ENCODE assay signal across 2 cellular contexts in the genomic region with DNA sequence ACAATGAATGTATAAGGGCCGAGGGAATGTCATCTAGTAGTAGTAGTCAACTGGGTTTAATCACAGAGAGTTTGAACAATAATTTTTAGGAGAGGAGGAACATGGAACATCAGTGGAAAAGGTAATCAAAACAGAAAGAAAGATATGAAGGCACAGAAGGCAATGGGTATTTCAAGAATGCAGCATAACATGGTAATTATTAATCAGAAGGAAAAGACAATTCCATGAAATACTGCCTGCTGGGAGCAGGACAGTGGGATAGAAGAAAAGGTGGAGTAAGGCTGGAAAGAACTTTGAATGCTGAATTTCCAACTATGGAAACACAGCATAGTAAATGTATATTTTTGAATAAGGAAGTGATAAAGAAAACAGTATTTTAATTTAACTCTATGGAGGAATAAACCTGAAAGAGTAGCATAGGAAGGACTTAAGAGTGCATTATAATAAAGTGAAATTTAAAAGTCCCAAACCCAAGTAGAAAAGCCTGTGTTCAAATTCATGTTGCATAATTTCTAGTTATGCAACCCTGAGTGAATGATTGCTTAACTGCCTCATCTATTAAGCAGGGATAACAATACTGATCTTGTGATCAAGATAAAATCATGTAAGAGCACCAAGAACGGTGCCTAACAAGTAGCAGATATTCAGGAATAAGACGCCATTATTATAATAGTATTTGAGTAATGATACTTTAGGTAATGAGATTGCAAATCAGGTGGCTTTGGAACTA.
TF ChIP-seq lines count a peak whose summit lies in the region.

No MANE protein-coding gene starts in this region.

TF ChIP-seq in IMR-90, 13 proteins besides CTCF, POLR2A, EP300 and RAD21:
- TF ChIP-seq, protein P1, sequence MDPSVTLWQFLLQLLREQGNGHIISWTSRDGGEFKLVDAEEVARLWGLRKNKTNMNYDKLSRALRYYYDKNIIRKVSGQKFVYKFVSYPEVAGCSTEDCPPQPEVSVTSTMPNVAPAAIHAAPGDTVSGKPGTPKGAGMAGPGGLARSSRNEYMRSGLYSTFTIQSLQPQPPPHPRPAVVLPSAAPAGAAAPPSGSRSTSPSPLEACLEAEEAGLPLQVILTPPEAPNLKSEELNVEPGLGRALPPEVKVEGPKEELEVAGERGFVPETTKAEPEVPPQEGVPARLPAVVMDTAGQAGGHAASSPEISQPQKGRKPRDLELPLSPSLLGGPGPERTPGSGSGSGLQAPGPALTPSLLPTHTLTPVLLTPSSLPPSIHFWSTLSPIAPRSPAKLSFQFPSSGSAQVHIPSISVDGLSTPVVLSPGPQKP (IDR thresholded peaks at IDR 0.05; ENCODE audit: borderline replicate concordance, low read depth, low read length): no peak
- peak; percentile 81 for TF ChIP-seq CEBPB (IDR thresholded peaks at IDR 0.05; ENCODE audit: low read depth, low read length)

TF ChIP-seq in HepG2, 621 proteins besides CTCF, POLR2A, EP300 and RAD21:
- TF ChIP-seq CEBPG (CRISPR knock-in tag; IDR thresholded peaks at IDR 0.05) (peak; percentile 93), HHEX (CRISPR knock-in tag; IDR thresholded peaks at IDR 0.05) (no peak), SOX5 (CRISPR knock-in tag; IDR thresholded peaks at IDR 0.05; ENCODE audit: borderline replicate concordance) (peak; percentile 53; the same call in 1 of the 2 replicates), ZNF703 (CRISPR knock-in tag; IDR thresholded peaks at IDR 0.05; ENCODE audit: borderline replicate concordance) (no peak), HES4 (CRISPR knock-in tag; IDR thresholded peaks at IDR 0.05; ENCODE audit: borderline replicate concordance) (no peak), MIER2 (CRISPR knock-in tag; IDR thresholded peaks at IDR 0.05) (no peak), ZNF558 (CRISPR knock-in tag; IDR thresholded peaks at IDR 0.05; ENCODE audit: borderline replicate concordance) (no peak), SPEN (CRISPR knock-in tag; IDR thresholded peaks at IDR 0.05; ENCODE audit: low read depth) (no peak), GATAD2A (CRISPR knock-in tag; IDR thresholded peaks at IDR 0.05) (peak; percentile 36; the same call in 1 of the 2 replicates), MATR3 (CRISPR knock-in tag; IDR thresholded peaks at IDR 0.05) (no peak), ZNF839 (CRISPR knock-in tag; IDR thresholded peaks at IDR 0.05; ENCODE audit: borderline replicate concordance) (no peak), SOX13 (IDR thresholded peaks at IDR 0.05) (no peak), SOX13 (CRISPR knock-in tag; conservative IDR thresholded peaks at IDR 0.05 in 1 of 2, IDR thresholded peaks at IDR 0.05 in 1 of 2) (peak in 1 of 2 experiments; percentile 67; a peak in 2 of 4 replicates), CEBPB (IDR thresholded peaks at IDR 0.05; ENCODE audit: borderline replicate concordance, low read depth, low read length) (peak; percentile 90), ZC3H4 (CRISPR knock-in tag; IDR thresholded peaks at IDR 0.05; ENCODE audit: borderline replicate concordance) (no peak), TEF (CRISPR knock-in tag; IDR thresholded peaks at IDR 0.05) (peak; percentile 96), HOXA7 (CRISPR knock-in tag; IDR thresholded peaks at IDR 0.05) (no peak), ATM (IDR thresholded peaks at IDR 0.05; ENCODE audit: borderline replicate concordance) (no peak), MAF1 (CRISPR knock-in tag; IDR thresholded peaks at IDR 0.05; ENCODE audit: borderline replicate concordance) (no peak), ZNF780A (CRISPR knock-in tag; IDR thresholded peaks at IDR 0.05) (no peak), E2F2 (CRISPR knock-in tag; IDR thresholded peaks at IDR 0.05; ENCODE audit: borderline replicate concordance) (no peak), ZNF354B (CRISPR knock-in tag; IDR thresholded peaks at IDR 0.05) (no peak)
- TF ChIP-seq, protein P2, sequence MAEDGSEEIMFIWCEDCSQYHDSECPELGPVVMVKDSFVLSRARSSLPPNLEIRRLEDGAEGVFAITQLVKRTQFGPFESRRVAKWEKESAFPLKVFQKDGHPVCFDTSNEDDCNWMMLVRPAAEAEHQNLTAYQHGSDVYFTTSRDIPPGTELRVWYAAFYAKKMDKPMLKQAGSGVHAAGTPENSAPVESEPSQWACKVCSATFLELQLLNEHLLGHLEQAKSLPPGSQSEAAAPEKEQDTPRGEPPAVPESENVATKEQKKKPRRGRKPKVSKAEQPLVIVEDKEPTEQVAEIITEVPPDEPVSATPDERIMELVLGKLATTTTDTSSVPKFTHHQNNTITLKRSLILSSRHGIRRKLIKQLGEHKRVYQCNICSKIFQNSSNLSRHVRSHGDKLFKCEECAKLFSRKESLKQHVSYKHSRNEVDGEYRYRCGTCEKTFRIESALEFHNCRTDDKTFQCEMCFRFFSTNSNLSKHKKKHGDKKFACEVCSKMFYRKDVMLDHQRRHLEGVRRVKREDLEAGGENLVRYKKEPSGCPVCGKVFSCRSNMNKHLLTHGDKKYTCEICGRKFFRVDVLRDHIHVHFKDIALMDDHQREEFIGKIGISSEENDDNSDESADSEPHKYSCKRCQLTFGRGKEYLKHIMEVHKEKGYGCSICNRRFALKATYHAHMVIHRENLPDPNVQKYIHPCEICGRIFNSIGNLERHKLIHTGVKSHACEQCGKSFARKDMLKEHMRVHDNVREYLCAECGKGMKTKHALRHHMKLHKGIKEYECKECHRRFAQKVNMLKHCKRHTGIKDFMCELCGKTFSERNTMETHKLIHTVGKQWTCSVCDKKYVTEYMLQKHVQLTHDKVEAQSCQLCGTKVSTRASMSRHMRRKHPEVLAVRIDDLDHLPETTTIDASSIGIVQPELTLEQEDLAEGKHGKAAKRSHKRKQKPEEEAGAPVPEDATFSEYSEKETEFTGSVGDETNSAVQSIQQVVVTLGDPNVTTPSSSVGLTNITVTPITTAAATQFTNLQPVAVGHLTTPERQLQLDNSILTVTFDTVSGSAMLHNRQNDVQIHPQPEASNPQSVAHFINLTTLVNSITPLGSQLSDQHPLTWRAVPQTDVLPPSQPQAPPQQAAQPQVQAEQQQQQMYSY (CRISPR knock-in tag; IDR thresholded peaks at IDR 0.05): no peak
- TF ChIP-seq, protein P3, sequence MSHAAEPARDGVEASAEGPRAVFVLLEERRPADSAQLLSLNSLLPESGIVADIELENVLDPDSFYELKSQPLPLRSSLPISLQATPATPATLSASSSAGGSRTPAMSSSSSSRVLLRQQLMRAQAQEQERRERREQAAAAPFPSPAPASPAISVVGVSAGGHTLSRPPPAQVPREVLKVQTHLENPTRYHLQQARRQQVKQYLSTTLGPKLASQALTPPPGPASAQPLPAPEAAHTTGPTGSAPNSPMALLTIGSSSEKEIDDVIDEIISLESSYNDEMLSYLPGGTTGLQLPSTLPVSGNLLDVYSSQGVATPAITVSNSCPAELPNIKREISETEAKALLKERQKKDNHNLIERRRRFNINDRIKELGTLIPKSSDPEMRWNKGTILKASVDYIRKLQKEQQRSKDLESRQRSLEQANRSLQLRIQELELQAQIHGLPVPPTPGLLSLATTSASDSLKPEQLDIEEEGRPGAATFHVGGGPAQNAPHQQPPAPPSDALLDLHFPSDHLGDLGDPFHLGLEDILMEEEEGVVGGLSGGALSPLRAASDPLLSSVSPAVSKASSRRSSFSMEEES (CRISPR knock-in tag; IDR thresholded peaks at IDR 0.05): no peak
